In the genomic region with DNA sequence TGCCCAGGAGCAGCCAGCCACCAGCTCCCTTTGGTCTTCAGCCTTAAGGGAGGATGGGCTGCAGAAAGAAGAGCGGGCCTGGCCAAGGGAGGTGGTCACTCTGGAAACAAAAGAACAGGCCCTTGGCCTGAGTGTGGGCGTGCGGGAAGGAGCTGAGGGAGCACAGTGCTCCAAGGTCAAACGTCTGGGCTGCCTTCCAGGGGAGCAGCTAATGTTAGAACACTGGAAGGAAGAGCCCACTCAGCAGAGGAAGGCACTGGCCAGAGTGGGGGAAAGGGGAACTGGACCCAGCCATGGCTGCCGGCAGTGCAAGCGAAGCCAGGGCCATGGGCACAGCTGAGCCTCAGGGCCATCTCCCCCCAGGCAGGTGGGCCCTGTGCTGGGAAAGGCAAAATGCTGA, we compare ENCODE assay signal across 9 cellular contexts. TPM values are rescaled to one million over a fixed set of nuclear protein-coding genes. Genes with fewer than 3 reads are reported as not detected.
DNase-seq lines count a peak whose midpoint lies in the region; ATAC-seq lines count a peak whose summit lies in the region.
"Had no signal": no experiment of that assay in that cellular context is flagged by ENCODE, and none has a peak within 500 bp of the region (broad histone marks: within the 10 kb centered on the region; RNA-seq: fewer than 3 reads in every experiment).

No MANE protein-coding gene starts in this region.

- H3K4me1 Mint-ChIP-seq in natural killer cell treated with Interleukin-12 subunit alpha and Interleukin-12 subunit beta and Interleukin-15 and Interleukin-18, amount 100 ng/mL, for 72 hours (ENCODE audit: low read depth in 2 of 2) = peaks cover 94% of the 10 kb centered on the region in 2 donors

- H3K27ac ChIP-seq in ACC112 (ENCODE audit: low read depth, low read length) = peak overlapping the region; percentile 64

- peak overlapping the region; percentile 61 for H3K4me3 Mint-ChIP-seq in natural killer cell treated with Interleukin-12 subunit alpha and Interleukin-12 subunit beta and Interleukin-15 and Interleukin-18, amount 100 ng/mL, for 72 hours

- H2AFZ ChIP-seq in ACC112 (ENCODE audit: low read length, unreplicated experiment) = peak overlapping the region; percentile 39

- DNase-seq in UCSD-AML1 (lab: John Stamatoyannopoulos, UW; ENCODE audit: unreplicated experiment) (peak; percentile 23), fibroblast of peridontal ligament (ENCODE audit: extremely low read depth) (peak; percentile 59), NCI-H2029 (lab: John Stamatoyannopoulos, UW) (no peak), AML-193 (lab: John Stamatoyannopoulos, UW) (no peak)
- no peak for DNase-seq in natural killer cell treated with Interleukin-12 subunit alpha and Interleukin-12 subunit beta and Interleukin-15 and Interleukin-18, amount 100 ng/mL, for 72 hours (ENCODE audit: low spot score)
- DNase-seq in stimulated activated CD4-positive, alpha-beta T cell treated with anti-CD3 and anti-CD28 coated beads, Interleukin-4, amount 100 ng/mL, for 1 hour = no peak
- DNase-seq in effector CD4-positive, alpha-beta T cell = no peak
- DNase-seq: DMS79 treated with DMSO at 0.1 percent for 48 hours had no signal

- no peaks in the 10 kb centered on the region for H3K27me3 ChIP-seq in ACC112 (ENCODE audit: insufficient read depth, low read length)

- peak overlapping the region; percentile 93 to 94 for H3K27ac Mint-ChIP-seq in natural killer cell treated with Interleukin-12 subunit alpha and Interleukin-12 subunit beta and Interleukin-15 and Interleukin-18, amount 100 ng/mL, for 72 hours

- H3K36me3 ChIP-seq in ACC112 (ENCODE audit: insufficient read depth, low read length) = no peaks in the 10 kb centered on the region

- no peaks in the 10 kb centered on the region for H3K9me3 Mint-ChIP-seq in natural killer cell treated with Interleukin-12 subunit alpha and Interleukin-12 subunit beta and Interleukin-15 and Interleukin-18, amount 100 ng/mL, for 72 hours

- ATAC-seq in natural killer cell treated with Interleukin-12 subunit alpha and Interleukin-12 subunit beta and Interleukin-15 and Interleukin-18, amount 100 ng/mL, for 72 hours = no peak

- H3K27me3 Mint-ChIP-seq in natural killer cell treated with Interleukin-12 subunit alpha and Interleukin-12 subunit beta and Interleukin-15 and Interleukin-18, amount 100 ng/mL, for 72 hours = no peaks in the 10 kb centered on the region

- H3K4me3 ChIP-seq in ACC112 (ENCODE audit: low read depth, low read length) = no peak overlapping the region

- H3K79me2 ChIP-seq in ACC112 (ENCODE audit: control insufficient read depth, insufficient read depth, low read length, unreplicated experiment) = no peaks in the 10 kb centered on the region

- H3K4me1 ChIP-seq in ACC112 (ENCODE audit: control insufficient read depth, insufficient read depth, low read length, unreplicated experiment) = peaks cover 20% of the 10 kb centered on the region

- H3K36me3 Mint-ChIP-seq in natural killer cell treated with Interleukin-12 subunit alpha and Interleukin-12 subunit beta and Interleukin-15 and Interleukin-18, amount 100 ng/mL, for 72 hours = peaks cover 4% of the 10 kb centered on the region

RNA-seq across cellular contexts. Expression of a gene that starts 42.7 kb away (rescaled TPM):
- 10 to 100 TPM; 16.6 to 21.8 TPM for total RNA-seq in natural killer cell treated with Interleukin-12 subunit alpha and Interleukin-12 subunit beta and Interleukin-15 and Interleukin-18, amount 100 ng/mL, for 72 hours

Comparison
In these comparisons a context has a peak if more than half of its experiments do, and no peak if none do; other contexts are left out.
1. DNase-seq: peak in UCSD-AML1 (single experiment) and fibroblast of peridontal ligament (single experiment); none in natural killer cell treated with Interleukin-12 subunit alpha and Interleukin-12 subunit beta and Interleukin-15 and Interleukin-18, amount 100 ng/mL, for 72 hours (single experiment), NCI-H2029 (single experiment), stimulated activated CD4-positive, alpha-beta T cell treated with anti-CD3 and anti-CD28 coated beads, Interleukin-4, amount 100 ng/mL, for 1 hour (single experiment), effector CD4-positive, alpha-beta T cell (single experiment) and AML-193 (0 of 2).